ENCODE assay signal across 8 cellular contexts in the genomic region with DNA sequence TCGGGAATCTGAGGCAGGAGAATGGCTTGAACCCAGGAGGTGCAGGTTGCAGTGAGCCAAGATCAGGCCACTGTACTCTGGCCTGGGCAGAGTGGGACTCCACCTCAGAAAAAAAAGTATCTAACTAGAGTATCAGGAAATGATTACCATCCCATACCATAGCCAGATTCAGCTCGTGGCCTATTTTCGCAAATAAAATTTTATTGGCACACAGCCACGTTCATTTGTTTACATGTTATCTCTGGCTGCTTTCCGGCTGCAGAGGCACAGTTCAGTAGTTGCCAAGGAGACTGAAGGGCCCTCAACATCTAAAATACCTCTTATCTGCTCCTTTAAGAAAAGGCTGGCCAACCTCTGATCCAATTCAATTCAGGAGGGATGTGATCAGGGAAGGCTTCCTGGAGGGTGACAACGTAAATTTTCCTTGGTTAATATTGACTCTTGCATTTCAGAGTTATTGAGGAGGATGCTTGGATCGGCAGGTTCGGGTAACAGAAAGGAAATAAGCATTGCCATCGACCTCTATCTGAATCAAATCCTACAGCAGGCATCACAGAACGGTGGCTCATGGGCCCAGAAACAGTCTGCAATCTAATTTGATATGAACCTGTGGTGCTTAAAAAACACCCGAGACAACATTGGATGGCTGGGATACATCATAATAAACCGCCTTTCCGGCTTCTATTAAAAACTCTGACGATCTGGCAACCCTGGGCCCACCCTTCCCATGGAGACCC.
DNase-seq lines count a peak whose midpoint lies in the region; ATAC-seq and TF ChIP-seq lines count a peak whose summit lies in the region.

No MANE protein-coding gene starts in this region.

- intact Hi-C loops in dorsolateral prefrontal cortex (cut with DNase I), result no loop called here

- H3K36me3 Mint-ChIP-seq in activated CD8-positive, alpha-beta memory T cell treated with anti-CD3 and anti-CD28 coated beads, Interleukin-2, amount 10 ng/mL, durations not matched to agents 7 days and 5 days, result peaks cover 6% of the 10 kb centered on the region

- H3K79me2 ChIP-seq in osteoblast (ENCODE audit: insufficient read depth, low read length), result peaks cover 12% of the 10 kb centered on the region

- H3K4me1 ChIP-seq in osteoblast (ENCODE audit: insufficient read depth, low read length), result peaks cover 7% of the 10 kb centered on the region

- no peaks in the 10 kb centered on the region for H3K27me3 Mint-ChIP-seq in activated CD8-positive, alpha-beta memory T cell treated with anti-CD3 and anti-CD28 coated beads, Interleukin-2, amount 10 ng/mL, durations not matched to agents 7 days and 5 days

- H3K4me2 ChIP-seq in osteoblast (ENCODE audit: insufficient read depth, low read length), result no peak overlapping the region

- H2AFZ ChIP-seq in osteoblast (ENCODE audit: low read length), result no peak overlapping the region

- no peak overlapping the region for H3K27ac ChIP-seq in osteoblast (ENCODE audit: low read depth, low read length)
- no peak overlapping the region for H3K27ac ChIP-seq in dorsolateral prefrontal cortex

- peaks cover 24% of the 10 kb centered on the region for H3K4me1 Mint-ChIP-seq in activated CD8-positive, alpha-beta memory T cell treated with anti-CD3 and anti-CD28 coated beads, Interleukin-2, amount 10 ng/mL, durations not matched to agents 7 days and 5 days

- DNase-seq in ELR (ENCODE audit: low read depth) (peak; percentile 12), NCI-H2227 treated with DMSO at 0.1 percent for 48 hours (lab: John Stamatoyannopoulos, UW) (peak; percentile 74), dermis microvascular lymphatic vessel endothelial cell (ENCODE audit: low read depth in 2 of 2) (peak; percentile 79 to 95), osteoblast (ENCODE audit: insufficient read length, low spot score, missing footprints) (peak; percentile 19), NCI-H526 treated with DMSO at 0.1 percent for 48 hours (lab: John Stamatoyannopoulos, UW) (no peak), dorsolateral prefrontal cortex (no peak)
- DNase-seq in activated CD8-positive, alpha-beta memory T cell treated with anti-CD3 and anti-CD28 coated beads, Interleukin-2, amount 10 ng/mL, durations not matched to agents 7 days and 5 days, result no peak

- H3K27me3 ChIP-seq in osteoblast (ENCODE audit: insufficient read depth, low read length), result no peaks in the 10 kb centered on the region
- no peaks in the 10 kb centered on the region for H3K27me3 ChIP-seq in dorsolateral prefrontal cortex

- H3K36me3 ChIP-seq in osteoblast (ENCODE audit: insufficient read depth, low read length), result no peaks in the 10 kb centered on the region

- no peaks in the 10 kb centered on the region for H3K9me3 ChIP-seq in osteoblast (ENCODE audit: low read depth, low read length)

- H3K4me3 ChIP-seq in osteoblast (ENCODE audit: insufficient read depth, low read length), result no peak overlapping the region
- no peak overlapping the region for H3K4me3 ChIP-seq in dorsolateral prefrontal cortex

- CTCF ChIA-PET in activated CD8-positive, alpha-beta memory T cell treated with anti-CD3 and anti-CD28 coated beads, Interleukin-2, amount 10 ng/mL, durations not matched to agents 7 days and 5 days (lab: Charles Lee), result no interaction called here

- H3K9me3 Mint-ChIP-seq in activated CD8-positive, alpha-beta memory T cell treated with anti-CD3 and anti-CD28 coated beads, Interleukin-2, amount 10 ng/mL, durations not matched to agents 7 days and 5 days (ENCODE audit: low read depth), result no peaks in the 10 kb centered on the region

- TF ChIP-seq CTCF in osteoblast (IDR thresholded peaks at IDR 0.05; ENCODE audit: extremely low read depth, low read depth, low read length) (no peak), dorsolateral prefrontal cortex (IDR thresholded peaks at IDR 0.05 in 54 of 56, conservative IDR thresholded peaks at IDR 0.05 in 2 of 56; ENCODE audit: low read depth in 1 of 56, partially characterized antibody in 56 of 56) (no peak)

- no peak overlapping the region for H3K4me3 Mint-ChIP-seq in activated CD8-positive, alpha-beta memory T cell treated with anti-CD3 and anti-CD28 coated beads, Interleukin-2, amount 10 ng/mL, durations not matched to agents 7 days and 5 days

- H3K27ac Mint-ChIP-seq in activated CD8-positive, alpha-beta memory T cell treated with anti-CD3 and anti-CD28 coated beads, Interleukin-2, amount 10 ng/mL, durations not matched to agents 7 days and 5 days, result no peak overlapping the region

- peaks cover 25% of the 10 kb centered on the region for H4K20me1 ChIP-seq in osteoblast (ENCODE audit: insufficient read depth, low read length)

- ATAC-seq in GM18520 (IDR thresholded peaks at IDR 0.05; ENCODE audit: unreplicated experiment), result no peak
- ATAC-seq in activated CD8-positive, alpha-beta memory T cell treated with anti-CD3 and anti-CD28 coated beads, Interleukin-2, amount 10 ng/mL, durations not matched to agents 7 days and 5 days, result no peak

Comparison
In these comparisons a context has a peak if more than half of its experiments do, and no peak if none do; other contexts are left out.
1. DNase-seq: peak in ELR (single experiment), NCI-H2227 treated with DMSO at 0.1 percent for 48 hours (single experiment), dermis microvascular lymphatic vessel endothelial cell (2 of 2) and osteoblast (single experiment); none in NCI-H526 treated with DMSO at 0.1 percent for 48 hours (single experiment), activated CD8-positive, alpha-beta memory T cell treated with anti-CD3 and anti-CD28 coated beads, Interleukin-2, amount 10 ng/mL, durations not matched to agents 7 days and 5 days (single experiment) and dorsolateral prefrontal cortex (0 of 10).